Comparison of ENCODE assay signal across 24 cellular contexts in the genomic region with DNA sequence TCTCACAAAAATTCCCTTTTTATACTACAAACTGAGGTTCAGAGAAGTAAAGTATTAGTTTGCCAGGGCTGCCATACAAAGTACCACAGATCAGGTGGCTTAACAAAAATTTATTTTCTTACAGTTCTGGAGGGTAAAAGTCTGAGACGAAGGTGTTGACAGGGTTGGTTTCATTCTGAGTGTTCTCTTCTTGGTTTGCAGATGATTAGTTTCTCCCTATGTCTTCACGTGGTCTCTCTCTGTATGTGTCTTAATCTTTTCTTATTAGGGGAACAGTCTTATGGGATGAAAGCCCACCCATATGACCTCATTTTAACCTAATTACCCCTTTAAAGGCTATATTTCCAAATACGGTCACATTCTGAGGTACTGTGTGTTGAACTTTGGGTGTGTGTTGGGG.
"Had no signal": no experiment of that assay in that cellular context is flagged by ENCODE, and none has a peak within 500 bp of the region (broad histone marks: within the 10 kb centered on the region; RNA-seq: fewer than 3 reads in every experiment).

No MANE protein-coding gene starts in this region.

- ATAC-seq: activated CD4-positive, alpha-beta T cell treated with anti-CD3 and anti-CD28 coated beads for 36 hours; activated CD8-positive, alpha-beta T cell treated with anti-CD3 and anti-CD28 coated beads for 36 hours; Panc1 had no signal

- DNase-seq: activated CD4-positive, alpha-beta T cell treated with anti-CD3 and anti-CD28 coated beads for 36 hours; activated CD4-positive, alpha-beta T cell treated with anti-CD3 and anti-CD28 coated beads, Interleukin-2, amount 50 U/mL, for 1 hour; activated CD4-positive, CD25-positive, alpha-beta regulatory T cell; activated CD8-positive, alpha-beta memory T cell treated with anti-CD3 and anti-CD28 coated beads, Interleukin-2, amount 50 U/mL, for 4 hours; activated CD8-positive, alpha-beta T cell treated with anti-CD3 and anti-CD28 coated beads for 36 hours; activated naive CD4-positive, alpha-beta T cell treated with anti-CD3 and anti-CD28 coated beads, Interleukin-2, amount 50 U/mL, for 16 hours; activated naive CD8-positive, alpha-beta T cell treated with anti-CD3 and anti-CD28 coated beads, Interleukin-2, amount 10 ng/mL, durations not matched to agents 7 days and 5 days; adrenal gland; anterior cingulate cortex; cerebellar nuclear complex; NCI-H1092; NCI-H1417; NCI-H2029; NCI-H345; NCI-H510A; NCI-H526 treated with DMSO at 0.1 percent for 48 hours; NCI-H82; OCI-M1; Right ventricle myocardium superior; RPMI8226; SJCRH30; SK-N-SH; T-helper 1 cell had no signal
